In the genomic region with DNA sequence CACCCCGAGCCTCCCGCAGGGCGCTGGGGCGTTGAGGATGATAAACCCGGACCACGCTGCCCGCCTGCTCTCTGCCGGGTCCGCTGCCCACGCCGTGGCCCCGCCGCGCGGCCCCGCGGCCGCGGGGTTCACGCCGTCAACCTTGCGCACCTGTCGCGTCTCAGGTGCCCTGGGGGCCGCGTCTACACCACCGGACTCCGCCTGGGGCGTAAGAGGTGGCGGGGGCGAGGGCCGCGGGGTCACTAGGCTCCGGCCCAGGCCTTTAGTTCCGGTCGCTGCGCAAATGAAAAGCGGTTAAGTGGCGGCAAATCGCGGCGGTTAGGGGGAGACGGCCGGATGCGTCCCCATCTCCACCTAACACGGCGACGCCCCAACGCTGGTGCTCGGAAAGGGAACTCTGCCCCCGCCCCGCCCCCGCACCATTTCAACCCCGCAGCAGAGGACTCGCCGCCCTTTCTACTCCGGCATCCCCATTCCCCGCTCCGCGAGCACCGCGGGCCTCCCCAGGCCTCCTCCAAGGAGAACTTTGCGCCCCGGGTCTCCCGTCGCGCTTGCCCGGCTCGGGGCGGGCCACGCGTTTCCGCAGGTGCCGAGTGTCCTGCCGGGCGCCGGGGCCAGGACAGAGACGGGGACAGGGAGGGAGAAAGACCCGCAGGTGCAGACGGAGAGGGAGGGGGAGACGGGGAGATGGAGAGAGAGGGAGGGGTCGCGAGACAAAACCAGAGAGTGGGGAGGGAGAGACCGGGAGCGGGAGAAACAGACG, we compare ENCODE assay signal across 1 cellular context.
TF ChIP-seq lines count a peak whose summit lies in the region.

No MANE protein-coding gene starts in this region.

TF ChIP-seq in K562, 482 proteins besides CTCF, POLR2A, EP300 and RAD21 (continued from another document):
- TF ChIP-seq, protein P1, sequence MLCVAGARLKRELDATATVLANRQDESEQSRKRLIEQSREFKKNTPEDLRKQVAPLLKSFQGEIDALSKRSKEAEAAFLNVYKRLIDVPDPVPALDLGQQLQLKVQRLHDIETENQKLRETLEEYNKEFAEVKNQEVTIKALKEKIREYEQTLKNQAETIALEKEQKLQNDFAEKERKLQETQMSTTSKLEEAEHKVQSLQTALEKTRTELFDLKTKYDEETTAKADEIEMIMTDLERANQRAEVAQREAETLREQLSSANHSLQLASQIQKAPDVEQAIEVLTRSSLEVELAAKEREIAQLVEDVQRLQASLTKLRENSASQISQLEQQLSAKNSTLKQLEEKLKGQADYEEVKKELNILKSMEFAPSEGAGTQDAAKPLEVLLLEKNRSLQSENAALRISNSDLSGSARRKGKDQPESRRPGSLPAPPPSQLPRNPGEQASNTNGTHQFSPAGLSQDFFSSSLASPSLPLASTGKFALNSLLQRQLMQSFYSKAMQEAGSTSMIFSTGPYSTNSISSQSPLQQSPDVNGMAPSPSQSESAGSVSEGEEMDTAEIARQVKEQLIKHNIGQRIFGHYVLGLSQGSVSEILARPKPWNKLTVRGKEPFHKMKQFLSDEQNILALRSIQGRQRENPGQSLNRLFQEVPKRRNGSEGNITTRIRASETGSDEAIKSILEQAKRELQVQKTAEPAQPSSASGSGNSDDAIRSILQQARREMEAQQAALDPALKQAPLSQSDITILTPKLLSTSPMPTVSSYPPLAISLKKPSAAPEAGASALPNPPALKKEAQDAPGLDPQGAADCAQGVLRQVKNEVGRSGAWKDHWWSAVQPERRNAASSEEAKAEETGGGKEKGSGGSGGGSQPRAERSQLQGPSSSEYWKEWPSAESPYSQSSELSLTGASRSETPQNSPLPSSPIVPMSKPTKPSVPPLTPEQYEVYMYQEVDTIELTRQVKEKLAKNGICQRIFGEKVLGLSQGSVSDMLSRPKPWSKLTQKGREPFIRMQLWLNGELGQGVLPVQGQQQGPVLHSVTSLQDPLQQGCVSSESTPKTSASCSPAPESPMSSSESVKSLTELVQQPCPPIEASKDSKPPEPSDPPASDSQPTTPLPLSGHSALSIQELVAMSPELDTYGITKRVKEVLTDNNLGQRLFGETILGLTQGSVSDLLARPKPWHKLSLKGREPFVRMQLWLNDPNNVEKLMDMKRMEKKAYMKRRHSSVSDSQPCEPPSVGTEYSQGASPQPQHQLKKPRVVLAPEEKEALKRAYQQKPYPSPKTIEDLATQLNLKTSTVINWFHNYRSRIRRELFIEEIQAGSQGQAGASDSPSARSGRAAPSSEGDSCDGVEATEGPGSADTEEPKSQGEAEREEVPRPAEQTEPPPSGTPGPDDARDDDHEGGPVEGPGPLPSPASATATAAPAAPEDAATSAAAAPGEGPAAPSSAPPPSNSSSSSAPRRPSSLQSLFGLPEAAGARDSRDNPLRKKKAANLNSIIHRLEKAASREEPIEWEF (CRISPR knock-in tag; IDR thresholded peaks at IDR 0.05): no peak
- TF ChIP-seq EGR1 (conservative IDR thresholded peaks at IDR 0.05): peak; percentile 66
- TF ChIP-seq, protein P2, sequence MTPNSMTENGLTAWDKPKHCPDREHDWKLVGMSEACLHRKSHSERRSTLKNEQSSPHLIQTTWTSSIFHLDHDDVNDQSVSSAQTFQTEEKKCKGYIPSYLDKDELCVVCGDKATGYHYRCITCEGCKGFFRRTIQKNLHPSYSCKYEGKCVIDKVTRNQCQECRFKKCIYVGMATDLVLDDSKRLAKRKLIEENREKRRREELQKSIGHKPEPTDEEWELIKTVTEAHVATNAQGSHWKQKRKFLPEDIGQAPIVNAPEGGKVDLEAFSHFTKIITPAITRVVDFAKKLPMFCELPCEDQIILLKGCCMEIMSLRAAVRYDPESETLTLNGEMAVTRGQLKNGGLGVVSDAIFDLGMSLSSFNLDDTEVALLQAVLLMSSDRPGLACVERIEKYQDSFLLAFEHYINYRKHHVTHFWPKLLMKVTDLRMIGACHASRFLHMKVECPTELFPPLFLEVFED (CRISPR knock-in tag; conservative IDR thresholded peaks at IDR 0.05): no peak
- no peak for TF ChIP-seq HLTF (IDR thresholded peaks at IDR 0.05)
- TF ChIP-seq JUNB (CRISPR knock-in tag; conservative IDR thresholded peaks at IDR 0.05): no peak
- TF ChIP-seq PCBP1 (IDR thresholded peaks at IDR 0.05; ENCODE audit: low read depth, low read length, poor library complexity, severe bottlenecking): peak; percentile 56
- TF ChIP-seq, protein P3, sequence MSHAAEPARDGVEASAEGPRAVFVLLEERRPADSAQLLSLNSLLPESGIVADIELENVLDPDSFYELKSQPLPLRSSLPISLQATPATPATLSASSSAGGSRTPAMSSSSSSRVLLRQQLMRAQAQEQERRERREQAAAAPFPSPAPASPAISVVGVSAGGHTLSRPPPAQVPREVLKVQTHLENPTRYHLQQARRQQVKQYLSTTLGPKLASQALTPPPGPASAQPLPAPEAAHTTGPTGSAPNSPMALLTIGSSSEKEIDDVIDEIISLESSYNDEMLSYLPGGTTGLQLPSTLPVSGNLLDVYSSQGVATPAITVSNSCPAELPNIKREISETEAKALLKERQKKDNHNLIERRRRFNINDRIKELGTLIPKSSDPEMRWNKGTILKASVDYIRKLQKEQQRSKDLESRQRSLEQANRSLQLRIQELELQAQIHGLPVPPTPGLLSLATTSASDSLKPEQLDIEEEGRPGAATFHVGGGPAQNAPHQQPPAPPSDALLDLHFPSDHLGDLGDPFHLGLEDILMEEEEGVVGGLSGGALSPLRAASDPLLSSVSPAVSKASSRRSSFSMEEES (CRISPR knock-in tag; IDR thresholded peaks at IDR 0.05): no peak
